Comparison of ENCODE assay signal across 15 cellular contexts in the genomic region with DNA sequence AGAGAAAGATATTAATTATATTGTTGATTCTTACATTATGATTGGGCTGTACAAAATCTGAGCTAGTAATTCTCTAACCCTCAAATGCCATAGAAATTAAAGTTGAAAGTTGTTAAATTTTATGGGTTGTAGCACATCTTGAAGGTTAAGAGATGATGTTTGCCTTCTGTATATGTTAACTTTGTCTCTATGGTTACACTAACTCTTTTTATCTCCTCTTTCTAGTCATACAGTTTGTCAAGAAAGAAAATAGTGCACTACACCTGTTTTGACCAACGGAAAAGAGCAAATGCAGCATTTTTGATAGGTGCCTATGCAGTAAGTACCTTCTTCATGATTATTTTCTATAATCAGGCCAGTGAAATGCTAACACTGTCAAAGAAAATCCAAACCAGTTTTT. TPM values are rescaled to one million over a fixed set of nuclear protein-coding genes. Genes with fewer than 3 reads are reported as not detected.
DNase-seq lines count a peak whose midpoint lies in the region; ATAC-seq and TF ChIP-seq lines count a peak whose summit lies in the region.
"Had no signal": no experiment of that assay in that cellular context is flagged by ENCODE, and none has a peak within 500 bp of the region (broad histone marks: within the 10 kb centered on the region; RNA-seq: fewer than 3 reads in every experiment).

No MANE protein-coding gene starts in this region.

- H3K9me3 Mint-ChIP-seq in activated naive CD4-positive, alpha-beta T cell treated with anti-CD3 and anti-CD28 coated beads, Interleukin-2, amount 50 U/mL, for 24 hours: peaks cover 4% of the 10 kb centered on the region
- H3K9me3 Mint-ChIP-seq in activated naive CD4-positive, alpha-beta T cell treated with anti-CD3 and anti-CD28 coated beads for 36 hours: no peaks in the 10 kb centered on the region
- H3K9me3 Mint-ChIP-seq in CD8-positive, alpha-beta T cell: no peaks in the 10 kb centered on the region
- no peaks in the 10 kb centered on the region for H3K9me3 Mint-ChIP-seq in activated CD4-positive, alpha-beta memory T cell treated with anti-CD3 and anti-CD28 coated beads for 36 hours
- H3K9me3 Mint-ChIP-seq in memory B cell: no peaks in the 10 kb centered on the region

- CTCF ChIA-PET in activated naive CD4-positive, alpha-beta T cell treated with anti-CD3 and anti-CD28 coated beads for 36 hours (lab: Charles Lee): interaction anchor here (0.7 to 1.7 kb wide), 4 partner anchors 10 to 65 kb away, joined by 3 to 8 read pairs (median 7); no protein-coding TSS in a partner anchor
- CTCF ChIA-PET in CD8-positive, alpha-beta T cell (lab: Charles Lee): interaction anchor here (1.0 to 3.9 kb wide), 4 partner anchors 34 to 73 kb away, joined by 3 to 16 read pairs (median 12); a partner anchor contains a TSS
- CTCF ChIA-PET in activated CD4-positive, alpha-beta memory T cell treated with anti-CD3 and anti-CD28 coated beads for 36 hours (lab: Charles Lee): interaction anchor here (1.4 to 1.8 kb wide), 5 partner anchors 10 to 69 kb away, joined by 3 to 12 read pairs (median 5); no protein-coding TSS in a partner anchor

- H3K4me3 Mint-ChIP-seq in activated naive CD4-positive, alpha-beta T cell treated with anti-CD3 and anti-CD28 coated beads, Interleukin-2, amount 50 U/mL, for 24 hours: peak overlapping the region; percentile 45
- no peak overlapping the region for H3K4me3 Mint-ChIP-seq in activated naive CD4-positive, alpha-beta T cell treated with anti-CD3 and anti-CD28 coated beads for 36 hours
- peak overlapping the region; percentile 2 for H3K4me3 Mint-ChIP-seq in CD8-positive, alpha-beta T cell
- no peak overlapping the region for H3K4me3 Mint-ChIP-seq in activated CD4-positive, alpha-beta memory T cell treated with anti-CD3 and anti-CD28 coated beads for 36 hours
- no peak overlapping the region for H3K4me3 Mint-ChIP-seq in memory B cell
- H3K4me3 Mint-ChIP-seq: IgD-negative memory B cell had no signal

- peaks cover 73% of the 10 kb centered on the region for H3K4me1 ChIP-seq in CD8-positive, alpha-beta T cell (ENCODE audit: insufficient read depth, low read length)

- intact Hi-C loops in activated naive CD4-positive, alpha-beta T cell treated with anti-CD3 and anti-CD28 coated beads for 36 hours (cut with micrococcal nuclease): no loop called here
- intact Hi-C loops in CD8-positive, alpha-beta T cell (cut with DNase I, micrococcal nuclease): loop anchor here (2.0 to 5.0 kb wide), 3 partner anchors 33 to 67 kb away; a partner anchor contains a TSS
- intact Hi-C loops in activated CD4-positive, alpha-beta memory T cell treated with anti-CD3 and anti-CD28 coated beads for 36 hours (cut with micrococcal nuclease): no loop called here

- peak overlapping the region; percentile 73 for H3K27ac Mint-ChIP-seq in activated naive CD4-positive, alpha-beta T cell treated with anti-CD3 and anti-CD28 coated beads, Interleukin-2, amount 50 U/mL, for 24 hours
- no peak overlapping the region for H3K27ac Mint-ChIP-seq in activated naive CD4-positive, alpha-beta T cell treated with anti-CD3 and anti-CD28 coated beads for 36 hours
- H3K27ac Mint-ChIP-seq in CD8-positive, alpha-beta T cell: peak overlapping the region; percentile 82
- peak overlapping the region; percentile 55 for H3K27ac Mint-ChIP-seq in activated CD4-positive, alpha-beta memory T cell treated with anti-CD3 and anti-CD28 coated beads for 36 hours
- peak overlapping the region; percentile 25 for H3K27ac Mint-ChIP-seq in memory B cell

- peaks cover 12% of the 10 kb centered on the region for H3K36me3 Mint-ChIP-seq in activated naive CD4-positive, alpha-beta T cell treated with anti-CD3 and anti-CD28 coated beads, Interleukin-2, amount 50 U/mL, for 24 hours
- peaks cover 1% of the 10 kb centered on the region for H3K36me3 Mint-ChIP-seq in activated naive CD4-positive, alpha-beta T cell treated with anti-CD3 and anti-CD28 coated beads for 36 hours (ENCODE audit: low read depth)
- peaks cover 48% of the 10 kb centered on the region for H3K36me3 Mint-ChIP-seq in CD8-positive, alpha-beta T cell
- peaks cover 18% of the 10 kb centered on the region for H3K36me3 Mint-ChIP-seq in activated CD4-positive, alpha-beta memory T cell treated with anti-CD3 and anti-CD28 coated beads for 36 hours
- peaks cover 13% of the 10 kb centered on the region for H3K36me3 Mint-ChIP-seq in memory B cell

- POLR2A ChIA-PET in CD8-positive, alpha-beta T cell (lab: Charles Lee): interaction anchor here (1.8 to 3.2 kb wide), 2 partner anchors 15 to 38 kb away, joined by 5 to 24 read pairs; a partner anchor contains a TSS
- POLR2A ChIA-PET in activated CD4-positive, alpha-beta memory T cell treated with anti-CD3 and anti-CD28 coated beads for 36 hours (lab: Charles Lee): interaction anchor here (0.6 to 1.3 kb wide), 2 partner anchors 24 to 31 kb away, joined by 3 to 5 read pairs; no protein-coding TSS in a partner anchor

- DNase-seq in activated naive CD4-positive, alpha-beta T cell treated with anti-CD3 and anti-CD28 coated beads for 36 hours: no peak
- no peak for DNase-seq in CD8-positive, alpha-beta T cell
- DNase-seq in activated CD4-positive, alpha-beta memory T cell treated with anti-CD3 and anti-CD28 coated beads for 36 hours: no peak
- DNase-seq in memory B cell (ENCODE audit: low spot score in 2 of 2) (no peak), HUDEP-2 (lab: John Stamatoyannopoulos, UW; ENCODE audit: unreplicated experiment in 76 of 76) (no peak), RPMI8226 (no peak)
- DNase-seq: Calu3, DMS79, H7, NCI-H187, NCI-H526 treated with DMSO at 0.1 percent for 48 hours, SHP77 treated with DMSO at 0.1 percent for 48 hours had no signal

- H3K4me3 ChIP-seq in CD8-positive, alpha-beta T cell (ENCODE audit: low read depth, low read length): no peak overlapping the region

- no peaks in the 10 kb centered on the region for H3K36me3 ChIP-seq in CD8-positive, alpha-beta T cell (ENCODE audit: insufficient read depth, low read length)

- no peak for TF ChIP-seq CTCF in CD8-positive, alpha-beta T cell (IDR thresholded peaks at IDR 0.05)

- no peaks in the 10 kb centered on the region for H3K9me3 ChIP-seq in CD8-positive, alpha-beta T cell (ENCODE audit: low read length)

- no peaks in the 10 kb centered on the region for H3K27me3 ChIP-seq in CD8-positive, alpha-beta T cell (ENCODE audit: insufficient read depth, low read length)

- no peak overlapping the region for H3K27ac ChIP-seq in CD8-positive, alpha-beta T cell (ENCODE audit: low read depth, low read length)
- H3K27ac ChIP-seq: C4-2B had no signal

- no peaks in the 10 kb centered on the region for H3K27me3 Mint-ChIP-seq in activated naive CD4-positive, alpha-beta T cell treated with anti-CD3 and anti-CD28 coated beads, Interleukin-2, amount 50 U/mL, for 24 hours
- H3K27me3 Mint-ChIP-seq in activated naive CD4-positive, alpha-beta T cell treated with anti-CD3 and anti-CD28 coated beads for 36 hours (ENCODE audit: low read depth): no peaks in the 10 kb centered on the region
- no peaks in the 10 kb centered on the region for H3K27me3 Mint-ChIP-seq in CD8-positive, alpha-beta T cell (ENCODE audit: low read depth)
- H3K27me3 Mint-ChIP-seq in activated CD4-positive, alpha-beta memory T cell treated with anti-CD3 and anti-CD28 coated beads for 36 hours: no peaks in the 10 kb centered on the region
- H3K27me3 Mint-ChIP-seq in memory B cell: no peaks in the 10 kb centered on the region
- H3K27me3 Mint-ChIP-seq: IgD-negative memory B cell had no signal

- H3K4me1 Mint-ChIP-seq in activated naive CD4-positive, alpha-beta T cell treated with anti-CD3 and anti-CD28 coated beads, Interleukin-2, amount 50 U/mL, for 24 hours: peaks cover 92% of the 10 kb centered on the region
- peaks cover 91% of the 10 kb centered on the region for H3K4me1 Mint-ChIP-seq in activated naive CD4-positive, alpha-beta T cell treated with anti-CD3 and anti-CD28 coated beads for 36 hours (ENCODE audit: low read depth)
- peaks cover 89% of the 10 kb centered on the region for H3K4me1 Mint-ChIP-seq in CD8-positive, alpha-beta T cell (ENCODE audit: low read depth)
- H3K4me1 Mint-ChIP-seq in activated CD4-positive, alpha-beta memory T cell treated with anti-CD3 and anti-CD28 coated beads for 36 hours (ENCODE audit: low read depth): peaks cover 83% of the 10 kb centered on the region
- peaks cover 40% of the 10 kb centered on the region for H3K4me1 Mint-ChIP-seq in memory B cell

- peak; percentile 6 for ATAC-seq in CD8-positive, alpha-beta T cell
- no peak for ATAC-seq in memory B cell (ENCODE audit: low read depth)

RNA-seq across cellular contexts. Expression of a gene that starts 38.2 kb away (rescaled TPM):
- total RNA-seq in activated naive CD4-positive, alpha-beta T cell treated with anti-CD3 and anti-CD28 coated beads for 36 hours: 10 to 100 TPM; 10.1 to 13.1 TPM
- total RNA-seq in CD8-positive, alpha-beta T cell: 100 to 1,000 TPM; 136 to 144 TPM
- 10 to 100 TPM; 18.9 to 20.2 TPM for total RNA-seq in activated CD4-positive, alpha-beta memory T cell treated with anti-CD3 and anti-CD28 coated beads for 36 hours

Comparison
In these comparisons a context has a peak if more than half of its experiments do, and no peak if none do; other contexts are left out.
1. H3K4me3 Mint-ChIP-seq: peak in activated naive CD4-positive, alpha-beta T cell treated with anti-CD3 and anti-CD28 coated beads, Interleukin-2, amount 50 U/mL, for 24 hours (single experiment) and CD8-positive, alpha-beta T cell (single experiment); none in activated naive CD4-positive, alpha-beta T cell treated with anti-CD3 and anti-CD28 coated beads for 36 hours (single experiment), activated CD4-positive, alpha-beta memory T cell treated with anti-CD3 and anti-CD28 coated beads for 36 hours (single experiment) and memory B cell (single experiment).
2. RNA of a gene that starts 38.2 kb away (total RNA-seq): 136 to 144 TPM in CD8-positive, alpha-beta T cell; 18.9 to 20.2 TPM in activated CD4-positive, alpha-beta memory T cell treated with anti-CD3 and anti-CD28 coated beads for 36 hours and 10.1 to 13.1 TPM in activated naive CD4-positive, alpha-beta T cell treated with anti-CD3 and anti-CD28 coated beads for 36 hours; every median in the first group is over 4 times any median in the second.
3. intact Hi-C loops: an anchor here in CD8-positive, alpha-beta T cell (2.0 to 5.0 kb wide); none called in activated naive CD4-positive, alpha-beta T cell treated with anti-CD3 and anti-CD28 coated beads for 36 hours and activated CD4-positive, alpha-beta memory T cell treated with anti-CD3 and anti-CD28 coated beads for 36 hours.